Comparison of ENCODE assay signal across 7 cellular contexts in genomic region chr16:47638175-47638574, GRCh38.
"Had no signal": no experiment of that assay in that cellular context is flagged by ENCODE, and none has a peak within 500 bp of the region (broad histone marks: within the 10 kb centered on the region; RNA-seq: fewer than 3 reads in every experiment).

No MANE protein-coding gene starts in this region.

- H3K4me3 ChIP-seq: GM23338 had no signal

- ATAC-seq: GM23338 had no signal

- FAIRE-seq: H1, H54 had no signal

- DNase-seq: H9, HCEC 1CT, KG1 had no signal

- H3K27ac ChIP-seq: HL-60 had no signal

- H2AFZ ChIP-seq: GM23338 had no signal

- H3K4me2 ChIP-seq: GM23338 had no signal
